Comparison of ENCODE assay signal across 9 cellular contexts in genomic region chr3:12954891-12955650, GRCh38.
DNase-seq lines count a peak whose midpoint lies in the region; ATAC-seq and TF ChIP-seq lines count a peak whose summit lies in the region.
"Had no signal": no experiment of that assay in that cellular context is flagged by ENCODE, and none has a peak within 500 bp of the region (broad histone marks: within the 10 kb centered on the region; RNA-seq: fewer than 3 reads in every experiment).

No MANE protein-coding gene starts in this region.

- peaks cover 0 to 93% (median 67%) of the 10 kb centered on the region in 3 donors for H3K4me1 ChIP-seq in gastroesophageal sphincter
- peaks cover 23% of the 10 kb centered on the region for H3K4me1 ChIP-seq in rectal smooth muscle tissue (ENCODE audit: control insufficient read depth, insufficient read depth, low read length)
- H3K4me1 ChIP-seq: SJSA1 had no signal

- CTCF ChIA-PET in activated CD8-positive, alpha-beta memory T cell treated with anti-CD3 and anti-CD28 coated beads, Interleukin-2, amount 10 ng/mL, durations not matched to agents 7 days and 5 days (lab: Charles Lee): no interaction called here

- no peaks in the 10 kb centered on the region for H3K36me3 ChIP-seq in gastroesophageal sphincter
- H3K36me3 ChIP-seq in rectal smooth muscle tissue (ENCODE audit: control insufficient read depth, insufficient read depth, low read length): no peaks in the 10 kb centered on the region
- H3K36me3 ChIP-seq: SJSA1 had no signal

- H3K9me3 ChIP-seq in gastroesophageal sphincter: no peaks in the 10 kb centered on the region
- H3K9me3 ChIP-seq: SJSA1 had no signal

- DNase-seq in activated CD8-positive, alpha-beta memory T cell treated with anti-CD3 and anti-CD28 coated beads, Interleukin-2, amount 10 ng/mL, durations not matched to agents 7 days and 5 days: no peak
- DNase-seq in inferior parietal cortex (ENCODE audit: extremely low spot score): no peak
- no peak for DNase-seq in NCI-H2227 treated with DMSO at 0.1 percent for 48 hours (lab: John Stamatoyannopoulos, UW)

- no peak for TF ChIP-seq POLR2A in gastroesophageal sphincter (IDR thresholded peaks at IDR 0.05)

- no peaks in the 10 kb centered on the region for H3K9me3 Mint-ChIP-seq in activated CD8-positive, alpha-beta memory T cell treated with anti-CD3 and anti-CD28 coated beads, Interleukin-2, amount 10 ng/mL, durations not matched to agents 7 days and 5 days (ENCODE audit: low read depth)

- no peak for TF ChIP-seq EP300 in gastroesophageal sphincter (IDR thresholded peaks at IDR 0.05)

- no peak overlapping the region for H3K9ac ChIP-seq in rectal smooth muscle tissue (ENCODE audit: low read length)

- H3K27ac Mint-ChIP-seq in activated CD8-positive, alpha-beta memory T cell treated with anti-CD3 and anti-CD28 coated beads, Interleukin-2, amount 10 ng/mL, durations not matched to agents 7 days and 5 days: no peak overlapping the region

- H3K4me3 ChIP-seq in gastroesophageal sphincter (no peak overlapping the region), rectal smooth muscle tissue (ENCODE audit: low read length) (peak overlapping the region; percentile 22)
- H3K4me3 ChIP-seq: SJSA1 had no signal

- peaks cover 1% of the 10 kb centered on the region for H3K36me3 Mint-ChIP-seq in activated CD8-positive, alpha-beta memory T cell treated with anti-CD3 and anti-CD28 coated beads, Interleukin-2, amount 10 ng/mL, durations not matched to agents 7 days and 5 days

- ATAC-seq in GM18868 (IDR thresholded peaks at IDR 0.05; ENCODE audit: unreplicated experiment): peak; percentile 62
- ATAC-seq in HG03139 (IDR thresholded peaks at IDR 0.05; ENCODE audit: unreplicated experiment): peak; percentile 53
- peak; percentile 43 for ATAC-seq in activated CD8-positive, alpha-beta memory T cell treated with anti-CD3 and anti-CD28 coated beads, Interleukin-2, amount 10 ng/mL, durations not matched to agents 7 days and 5 days
- ATAC-seq in gastroesophageal sphincter: peak; percentile 90
- ATAC-seq in HG03095 (IDR thresholded peaks at IDR 0.05; ENCODE audit: unreplicated experiment): no peak

- WGBS in gastroesophageal sphincter (ENCODE audit: low coverage in 1 of 2), 2 donors: no CpG with 5 or more reads among the region's 14 CpGs

- TF ChIP-seq CTCF in gastroesophageal sphincter (IDR thresholded peaks at IDR 0.05): peak in 1 of 4 experiments; percentile 58

- H3K27me3 ChIP-seq in gastroesophageal sphincter: no peaks in the 10 kb centered on the region
- no peaks in the 10 kb centered on the region for H3K27me3 ChIP-seq in rectal smooth muscle tissue (ENCODE audit: control insufficient read depth, insufficient read depth, low read length)
- H3K27me3 ChIP-seq: SJSA1 had no signal

- H3K4me1 Mint-ChIP-seq in activated CD8-positive, alpha-beta memory T cell treated with anti-CD3 and anti-CD28 coated beads, Interleukin-2, amount 10 ng/mL, durations not matched to agents 7 days and 5 days: peaks cover 42% of the 10 kb centered on the region

- peak overlapping the region; percentile 29 to 80 (median 75) for H3K27ac ChIP-seq in gastroesophageal sphincter
- H3K27ac ChIP-seq in rectal smooth muscle tissue (ENCODE audit: low read depth, low read length): peak overlapping the region; percentile 53
- H3K27ac ChIP-seq: SJSA1 had no signal

- H3K27me3 Mint-ChIP-seq in activated CD8-positive, alpha-beta memory T cell treated with anti-CD3 and anti-CD28 coated beads, Interleukin-2, amount 10 ng/mL, durations not matched to agents 7 days and 5 days: no peaks in the 10 kb centered on the region

- H3K4me3 Mint-ChIP-seq in activated CD8-positive, alpha-beta memory T cell treated with anti-CD3 and anti-CD28 coated beads, Interleukin-2, amount 10 ng/mL, durations not matched to agents 7 days and 5 days: no peak overlapping the region
